17 cellular contexts compared by ENCODE assay signal in genomic region chr6:152746172-152746553, GRCh38. TPM values are rescaled to one million over a fixed set of nuclear protein-coding genes. Genes with fewer than 3 reads are reported as not detected.
DNase-seq lines count a peak whose midpoint lies in the region; ATAC-seq and TF ChIP-seq lines count a peak whose summit lies in the region.
"Had no signal": no experiment of that assay in that cellular context is flagged by ENCODE, and none has a peak within 500 bp of the region (broad histone marks: within the 10 kb centered on the region; RNA-seq: fewer than 3 reads in every experiment).

No MANE protein-coding gene starts in this region.

- H3K27ac ChIP-seq in PC-3 (ENCODE audit: low read length) = no peak overlapping the region
- no peak overlapping the region for H3K27ac ChIP-seq in mammary epithelial cell (ENCODE audit: insufficient read depth, low read depth, low read length)
- H3K27ac ChIP-seq in Peyer's patch = no peak overlapping the region
- H3K27ac ChIP-seq: body of pancreas, KMS-11, tibial nerve had no signal

- no peaks in the 10 kb centered on the region for H3K9me2 ChIP-seq in PC-3 (replicated peaks; ENCODE audit: low read length)

- H3F3A ChIP-seq in PC-3 (ENCODE audit: low read length, unreplicated experiment) = no peaks in the 10 kb centered on the region

- no peaks in the 10 kb centered on the region for H3K4me1 ChIP-seq in PC-3 (ENCODE audit: insufficient read depth, low read length)
- H3K4me1 ChIP-seq in mammary epithelial cell (ENCODE audit: insufficient read depth, low read length) = peaks cover 4% of the 10 kb centered on the region
- H3K4me1 ChIP-seq in Peyer's patch = no peaks in the 10 kb centered on the region
- H3K4me1 ChIP-seq: body of pancreas, tibial nerve had no signal

- WGBS in mammary epithelial cell (ENCODE audit: low coverage, missing lambda C conversion rate) = 6% methylated on average over 2 of the region's 2 CpGs

- H2AFZ ChIP-seq in PC-3 (ENCODE audit: low read length) (no peak overlapping the region), mammary epithelial cell (ENCODE audit: low read depth, low read length) (no peak overlapping the region)

- CTCF ChIA-PET in PC-3 (lab: Charles Lee) (no interaction called here), mammary epithelial cell (lab: Charles Lee; ENCODE audit: low non-redundant PET) (no interaction called here)

- dilution Hi-C loops in mammary epithelial cell (cut with HindIII; ENCODE audit: low sequenced_read_pairs) = no loop called here

- no peak overlapping the region for H3K4me3 ChIP-seq in PC-3 (ENCODE audit: low read length)
- H3K4me3 ChIP-seq in mammary epithelial cell (replicated peaks in 1 of 3; ENCODE audit: insufficient read depth in 1 of 3, low read depth in 2 of 3, low read length in 3 of 3) = no peak overlapping the region
- H3K4me3 ChIP-seq in kidney epithelial cell (ENCODE audit: low read depth, low read length) = no peak overlapping the region
- H3K4me3 ChIP-seq in Peyer's patch = no peak overlapping the region
- H3K4me3 ChIP-seq: body of pancreas, tibial nerve had no signal

- no peaks in the 10 kb centered on the region for H3K9me3 ChIP-seq in PC-3 (ENCODE audit: low read length)
- H3K9me3 ChIP-seq in mammary epithelial cell (replicated peaks; ENCODE audit: insufficient read depth, low read length) = no peaks in the 10 kb centered on the region
- H3K9me3 ChIP-seq in Peyer's patch = no peaks in the 10 kb centered on the region
- H3K9me3 ChIP-seq: body of pancreas, tibial nerve had no signal

- DNase-seq in EH (ENCODE audit: low read depth) = peak; percentile 31
- peak; percentile 58 for DNase-seq in PC-3
- DNase-seq in mammary epithelial cell = peak; percentile 75
- DNase-seq in kidney epithelial cell (ENCODE audit: low read depth) = peak; percentile 63
- DNase-seq in cerebellum (ENCODE audit: low spot score) = no peak
- no peak for DNase-seq in nucleus accumbens (lab: John Stamatoyannopoulos, UW)
- DNase-seq in Peyer's patch = no peak
- no peak for DNase-seq in SW 1271 (lab: John Stamatoyannopoulos, UW)
- DNase-seq: activated CD8-positive, alpha-beta T cell treated with anti-CD3 and anti-CD28 coated beads for 36 hours; body of pancreas; naive B cell; NCI-H1930; SHP77 treated with DMSO at 0.1 percent for 48 hours; stimulated activated CD4-positive, alpha-beta T cell treated with anti-CD3 and anti-CD28 coated beads, Interleukin-1b, Interleukin-23, amount 100 ng/mL, for 48 hours had no signal

- BruUV-seq in PC-3 (replicated peaks; lab: Mats Ljungman, UMichigan) (no TSS peak), mammary epithelial cell (replicated peaks; lab: Mats Ljungman, UMichigan) (no TSS peak)

- in situ Hi-C loops in mammary epithelial cell (cut with MboI; ENCODE audit: low sequenced_read_pairs in 2 of 2) = loop anchor here (10.0 to 25.0 kb wide), 2 partner anchors 191 to 209 kb away; no protein-coding TSS in a partner anchor

- intact Hi-C loops in PC-3 (cut with micrococcal nuclease) = no loop called here
- intact Hi-C loops in mammary epithelial cell (cut with micrococcal nuclease) = loop anchor here (5.0 kb wide), 1 partner anchor 276 kb away; no protein-coding TSS in a partner anchor

- POLR2A ChIA-PET in PC-3 (lab: Charles Lee; ENCODE audit: unreplicated experiment) = no interaction called here

- H3K9ac ChIP-seq in PC-3 (ENCODE audit: low read length) (no peak overlapping the region), mammary epithelial cell (ENCODE audit: insufficient read depth, low read length) (no peak overlapping the region)
- H3K9ac ChIP-seq: KMS-11 had no signal

- no peak for TF ChIP-seq CTCF in PC-3 (conservative IDR thresholded peaks at IDR 0.05; ENCODE audit: low read depth, low read length)
- TF ChIP-seq CTCF in mammary epithelial cell (conservative IDR thresholded peaks at IDR 0.05 in 1 of 2, IDR thresholded peaks at IDR 0.05 in 1 of 2; ENCODE audit: extremely low read depth in 1 of 2, insufficient read depth in 1 of 2, low read depth in 1 of 2, low read length in 2 of 2) = no peak
- TF ChIP-seq CTCF in kidney epithelial cell (IDR thresholded peaks at IDR 0.05; ENCODE audit: insufficient read depth, low read length, poor library complexity, severe bottlenecking) = no peak
- TF ChIP-seq CTCF in Peyer's patch (IDR thresholded peaks at IDR 0.05) = no peak

- H3K27me3 ChIP-seq in PC-3 (ENCODE audit: low read length) = peaks cover 62% of the 10 kb centered on the region
- H3K27me3 ChIP-seq in mammary epithelial cell (ENCODE audit: insufficient read depth, low read length) = no peaks in the 10 kb centered on the region
- no peaks in the 10 kb centered on the region for H3K27me3 ChIP-seq in kidney epithelial cell (ENCODE audit: control insufficient read depth, insufficient read depth, low read length)
- no peaks in the 10 kb centered on the region for H3K27me3 ChIP-seq in Peyer's patch
- H3K27me3 ChIP-seq: body of pancreas, tibial nerve had no signal

- H4K20me1 ChIP-seq in PC-3 (ENCODE audit: low read length) (no peaks in the 10 kb centered on the region), mammary epithelial cell (ENCODE audit: insufficient read depth, low read length) (no peaks in the 10 kb centered on the region)

- H3K4me2 ChIP-seq in PC-3 (ENCODE audit: low read length) (no peak overlapping the region), mammary epithelial cell (ENCODE audit: insufficient read depth, low read depth, low read length) (no peak overlapping the region)
- H3K4me2 ChIP-seq: KMS-11 had no signal

- ATAC-seq in PC-3 = peak; percentile 50; the same call in 1 of the 2 replicates
- ATAC-seq: activated CD8-positive, alpha-beta T cell treated with anti-CD3 and anti-CD28 coated beads for 36 hours; body of pancreas had no signal

- no peaks in the 10 kb centered on the region for H3K79me2 ChIP-seq in PC-3 (ENCODE audit: low read length)
- no peaks in the 10 kb centered on the region for H3K79me2 ChIP-seq in mammary epithelial cell (ENCODE audit: insufficient read depth, low read length)

- no peak for TF ChIP-seq POLR2A in Peyer's patch (IDR thresholded peaks at IDR 0.05)

- no peaks in the 10 kb centered on the region for H3K36me3 ChIP-seq in PC-3 (ENCODE audit: low read depth, low read length)
- no peaks in the 10 kb centered on the region for H3K36me3 ChIP-seq in mammary epithelial cell (ENCODE audit: insufficient read depth, low read length)
- H3K36me3 ChIP-seq in kidney epithelial cell (ENCODE audit: control insufficient read depth, insufficient read depth, low read length) = no peaks in the 10 kb centered on the region
- no peaks in the 10 kb centered on the region for H3K36me3 ChIP-seq in Peyer's patch
- H3K36me3 ChIP-seq: tibial nerve had no signal

RNA-seq across cellular contexts. Expression of gene VIP, which starts 4.4 kb away (rescaled TPM):
- total RNA-seq in PC-3 (2014; rRNA removed) (not detected in 2 replicates), mammary epithelial cell (not detected), kidney epithelial cell (6.5 and 7.1 TPM in 2 replicates), cerebellum (0.18 TPM), Peyer's patch (10 to 100 TPM in 3 of 4 donors, 1 to 10 TPM in 1; 5.8 to 22.4 (median 12.7) TPM)
- polyA plus RNA-seq in mammary epithelial cell = not detected
- not detected for polyA minus RNA-seq in mammary epithelial cell
- total RNA-seq: activated CD8-positive, alpha-beta T cell treated with anti-CD3 and anti-CD28 coated beads for 36 hours had no signal
- polyA plus RNA-seq: BJ had no signal

RNA-seq across cellular contexts. Expression of gene MYCT1, which starts 48.5 kb away (rescaled TPM):
- total RNA-seq in PC-3 (2014; rRNA removed) (0.55 TPM in 1 of 2 replicates, not detected in the other), mammary epithelial cell (not detected), kidney epithelial cell (8.4 and 9.6 TPM in 2 replicates), cerebellum (3.1 TPM), Peyer's patch (10 to 100 TPM in 1 of 4 donors, 1 to 10 TPM in 3; 4.0 to 11.0 (median 4.9) TPM)
- not detected for polyA plus RNA-seq in mammary epithelial cell
- polyA minus RNA-seq in mammary epithelial cell = not detected
- total RNA-seq: activated CD8-positive, alpha-beta T cell treated with anti-CD3 and anti-CD28 coated beads for 36 hours had no signal

Comparison
In these comparisons a context has a peak if more than half of its experiments do, and no peak if none do; other contexts are left out.
1. DNase-seq: peak in EH (single experiment), PC-3 (single experiment), mammary epithelial cell (single experiment) and kidney epithelial cell (single experiment); none in cerebellum (single experiment), nucleus accumbens (0 of 56), Peyer's patch (0 of 3) and SW 1271 (0 of 2).